ENCODE assay signal across 22 cellular contexts in genomic region chr10:124579003-124579384, GRCh38.
DNase-seq lines count a peak whose midpoint lies in the region; ATAC-seq, FAIRE-seq and TF ChIP-seq lines count a peak whose summit lies in the region.
"Had no signal": no experiment of that assay in that cellular context is flagged by ENCODE, and none has a peak within 500 bp of the region (broad histone marks: within the 10 kb centered on the region; RNA-seq: fewer than 3 reads in every experiment).

No MANE protein-coding gene starts in this region.

- intact Hi-C loops in pancreas (cut with DNase I): no loop called here

- H2AFZ ChIP-seq in GM23338: no peak overlapping the region
- H2AFZ ChIP-seq in osteoblast (ENCODE audit: low read length): no peak overlapping the region
- H2AFZ ChIP-seq: PC-9 had no signal

- H3K4me1 Mint-ChIP-seq in GM23338: peaks cover 3% of the 10 kb centered on the region; the same call in 1 of the 3 replicates
- H3K4me1 Mint-ChIP-seq: activated naive CD8-positive, alpha-beta T cell treated with anti-CD3 and anti-CD28 coated beads, Interleukin-2, amount 10 ng/mL, durations not matched to agents 7 days and 5 days; nephron progenitor cell had no signal

- no peaks in the 10 kb centered on the region for H3K27me3 ChIP-seq in GM23338 (ENCODE audit: insufficient read depth)
- H3K27me3 ChIP-seq in osteoblast (ENCODE audit: insufficient read depth, low read length): no peaks in the 10 kb centered on the region
- H3K27me3 ChIP-seq in pancreas: no peaks in the 10 kb centered on the region
- H3K27me3 ChIP-seq: esophagus squamous epithelium had no signal

- H3K27ac Mint-ChIP-seq in GM23338: no peak overlapping the region
- H3K27ac Mint-ChIP-seq: activated naive CD8-positive, alpha-beta T cell treated with anti-CD3 and anti-CD28 coated beads, Interleukin-2, amount 10 ng/mL, durations not matched to agents 7 days and 5 days; nephron progenitor cell; type B pancreatic cell had no signal

- peaks cover 1% of the 10 kb centered on the region for H3K27me3 Mint-ChIP-seq in GM23338 (ENCODE audit: insufficient read depth, low read depth, poor library complexity)

- no peak for TF ChIP-seq CTCF in AG09309 (IDR thresholded peaks at IDR 0.05; ENCODE audit: control insufficient read depth, insufficient read depth, low read depth, low read length, missing control alignments)
- no peak for TF ChIP-seq CTCF in GM23338 (conservative IDR thresholded peaks at IDR 0.05; ENCODE audit: low read depth in 2 of 2)
- TF ChIP-seq CTCF in epithelial cell of esophagus (IDR thresholded peaks at IDR 0.05; ENCODE audit: insufficient read depth, low read depth, low read length, missing control alignments): no peak
- TF ChIP-seq CTCF in osteoblast (IDR thresholded peaks at IDR 0.05; ENCODE audit: extremely low read depth, low read depth, low read length): no peak
- no peak for TF ChIP-seq CTCF in pancreas (IDR thresholded peaks at IDR 0.05)

- DNase-seq in AG09309 (ENCODE audit: low read depth) (peak; percentile 10), GM23338 (ENCODE audit: low spot score) (no peak), epithelial cell of esophagus (ENCODE audit: low read depth) (peak; percentile 92), osteoblast (ENCODE audit: insufficient read length, low spot score, missing footprints) (peak; percentile 93), A172 (ENCODE audit: low spot score) (no peak), pancreas (no peak)
- no peak for DNase-seq in activated CD4-positive, CD25-positive, alpha-beta regulatory T cell (lab: John Stamatoyannopoulos, UW)
- DNase-seq: activated CD4-positive, CD25-positive, alpha-beta regulatory T cell treated with anti-CD3 and anti-CD28 coated beads, Interleukin-2, amount 50 U/mL, for 72 hours; activated naive CD8-positive, alpha-beta T cell treated with anti-CD3 and anti-CD28 coated beads, Interleukin-2, amount 10 ng/mL, durations not matched to agents 7 days and 5 days; COR-L47; esophagus squamous epithelium; hippocampal formation; Kasumi-1; NCI-H1417 treated with DMSO at 0.1 percent for 48 hours; NCI-H2171 treated with DMSO at 0.1 percent for 48 hours; nephron progenitor cell; PC-9; SK-N-SH; stimulated activated naive CD4-positive, alpha-beta T cell treated with Interleukin-2 at 50 U/mL for 16 hours had no signal

- 87 to 88% methylated on average over 16 of the region's 16 CpGs for WGBS in pancreas, 2 donors

- no peak overlapping the region for H3K4me3 Mint-ChIP-seq in GM23338
- H3K4me3 Mint-ChIP-seq: activated naive CD8-positive, alpha-beta T cell treated with anti-CD3 and anti-CD28 coated beads, Interleukin-2, amount 10 ng/mL, durations not matched to agents 7 days and 5 days; nephron progenitor cell; type B pancreatic cell had no signal

- H3K9me3 Mint-ChIP-seq in GM23338: peaks cover 13% of the 10 kb centered on the region

- H3K4me3 ChIP-seq in AG09309 (ENCODE audit: control insufficient read depth, low read depth, low read length) (no peak overlapping the region), GM23338 (no peak overlapping the region), epithelial cell of esophagus (ENCODE audit: low read length) (no peak overlapping the region), osteoblast (ENCODE audit: insufficient read depth, low read length) (no peak overlapping the region), pancreas (no peak overlapping the region)
- H3K4me3 ChIP-seq: esophagus squamous epithelium, PC-9 had no signal

- no peaks in the 10 kb centered on the region for H3K36me3 ChIP-seq in GM23338 (ENCODE audit: insufficient read depth)
- no peaks in the 10 kb centered on the region for H3K36me3 ChIP-seq in osteoblast (ENCODE audit: insufficient read depth, low read length)
- no peaks in the 10 kb centered on the region for H3K36me3 ChIP-seq in pancreas
- H3K36me3 ChIP-seq: esophagus squamous epithelium had no signal

- no peaks in the 10 kb centered on the region for H3K4me1 ChIP-seq in GM23338 (ENCODE audit: insufficient read depth)
- H3K4me1 ChIP-seq in osteoblast (ENCODE audit: insufficient read depth, low read length): peaks cover 4% of the 10 kb centered on the region
- no peaks in the 10 kb centered on the region for H3K4me1 ChIP-seq in pancreas

- FAIRE-seq in pancreas (lab: Jason Lieb, UNC): no peak
- FAIRE-seq: G401.6 had no signal

- peak; percentile 39; the same call in 2 of the 3 replicates for ATAC-seq in GM23338
- ATAC-seq in GM21825 (IDR thresholded peaks at IDR 0.05; ENCODE audit: unreplicated experiment): no peak
- no peak for ATAC-seq in pancreas

- H4K20me1 ChIP-seq in GM23338 (replicated peaks; ENCODE audit: insufficient read depth) (no peaks in the 10 kb centered on the region), osteoblast (ENCODE audit: insufficient read depth, low read length) (peaks cover 4% of the 10 kb centered on the region)

- H3K9me3 ChIP-seq in osteoblast (ENCODE audit: low read depth, low read length) (no peaks in the 10 kb centered on the region), pancreas (no peaks in the 10 kb centered on the region)
- H3K9me3 ChIP-seq: esophagus squamous epithelium had no signal

- H3F3A ChIP-seq in GM23338 (replicated peaks; ENCODE audit: low read depth): no peaks in the 10 kb centered on the region

- no peaks in the 10 kb centered on the region; the same call in 2 of the 3 replicates for H3K36me3 Mint-ChIP-seq in GM23338 (ENCODE audit: low read depth)
- H3K36me3 Mint-ChIP-seq: activated naive CD8-positive, alpha-beta T cell treated with anti-CD3 and anti-CD28 coated beads, Interleukin-2, amount 10 ng/mL, durations not matched to agents 7 days and 5 days; type B pancreatic cell had no signal

- H3K27ac ChIP-seq in GM23338 (ENCODE audit: low read depth): no peak overlapping the region
- H3K27ac ChIP-seq in osteoblast (ENCODE audit: low read depth, low read length): no peak overlapping the region
- H3K27ac ChIP-seq in pancreas: no peak overlapping the region
- H3K27ac ChIP-seq: esophagus squamous epithelium, PC-9 had no signal

- H3K4me2 ChIP-seq in GM23338: no peak overlapping the region
- no peak overlapping the region for H3K4me2 ChIP-seq in osteoblast (ENCODE audit: insufficient read depth, low read length)
- H3K4me2 ChIP-seq: PC-9, SK-N-SH had no signal

- H3K79me2 ChIP-seq in GM23338 (replicated peaks; ENCODE audit: insufficient read depth) (no peaks in the 10 kb centered on the region), osteoblast (ENCODE audit: insufficient read depth, low read length) (no peaks in the 10 kb centered on the region)

- H3K9me2 ChIP-seq in GM23338 (ENCODE audit: insufficient read depth): no peaks in the 10 kb centered on the region
- H3K9me2 ChIP-seq: SK-N-SH had no signal

TF ChIP-seq in GM23338, 12 proteins besides CTCF, POLR2A, EP300 and RAD21 (continues in another document):
- TF ChIP-seq, protein P1, sequence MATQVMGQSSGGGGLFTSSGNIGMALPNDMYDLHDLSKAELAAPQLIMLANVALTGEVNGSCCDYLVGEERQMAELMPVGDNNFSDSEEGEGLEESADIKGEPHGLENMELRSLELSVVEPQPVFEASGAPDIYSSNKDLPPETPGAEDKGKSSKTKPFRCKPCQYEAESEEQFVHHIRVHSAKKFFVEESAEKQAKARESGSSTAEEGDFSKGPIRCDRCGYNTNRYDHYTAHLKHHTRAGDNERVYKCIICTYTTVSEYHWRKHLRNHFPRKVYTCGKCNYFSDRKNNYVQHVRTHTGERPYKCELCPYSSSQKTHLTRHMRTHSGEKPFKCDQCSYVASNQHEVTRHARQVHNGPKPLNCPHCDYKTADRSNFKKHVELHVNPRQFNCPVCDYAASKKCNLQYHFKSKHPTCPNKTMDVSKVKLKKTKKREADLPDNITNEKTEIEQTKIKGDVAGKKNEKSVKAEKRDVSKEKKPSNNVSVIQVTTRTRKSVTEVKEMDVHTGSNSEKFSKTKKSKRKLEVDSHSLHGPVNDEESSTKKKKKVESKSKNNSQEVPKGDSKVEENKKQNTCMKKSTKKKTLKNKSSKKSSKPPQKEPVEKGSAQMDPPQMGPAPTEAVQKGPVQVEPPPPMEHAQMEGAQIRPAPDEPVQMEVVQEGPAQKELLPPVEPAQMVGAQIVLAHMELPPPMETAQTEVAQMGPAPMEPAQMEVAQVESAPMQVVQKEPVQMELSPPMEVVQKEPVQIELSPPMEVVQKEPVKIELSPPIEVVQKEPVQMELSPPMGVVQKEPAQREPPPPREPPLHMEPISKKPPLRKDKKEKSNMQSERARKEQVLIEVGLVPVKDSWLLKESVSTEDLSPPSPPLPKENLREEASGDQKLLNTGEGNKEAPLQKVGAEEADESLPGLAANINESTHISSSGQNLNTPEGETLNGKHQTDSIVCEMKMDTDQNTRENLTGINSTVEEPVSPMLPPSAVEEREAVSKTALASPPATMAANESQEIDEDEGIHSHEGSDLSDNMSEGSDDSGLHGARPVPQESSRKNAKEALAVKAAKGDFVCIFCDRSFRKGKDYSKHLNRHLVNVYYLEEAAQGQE (IDR thresholded peaks at IDR 0.05; ENCODE audit: unreplicated experiment): no peak
- no peak for TF ChIP-seq EZH2 (IDR thresholded peaks at IDR 0.05; ENCODE audit: low read depth, unreplicated experiment)
- TF ChIP-seq, protein P2, sequence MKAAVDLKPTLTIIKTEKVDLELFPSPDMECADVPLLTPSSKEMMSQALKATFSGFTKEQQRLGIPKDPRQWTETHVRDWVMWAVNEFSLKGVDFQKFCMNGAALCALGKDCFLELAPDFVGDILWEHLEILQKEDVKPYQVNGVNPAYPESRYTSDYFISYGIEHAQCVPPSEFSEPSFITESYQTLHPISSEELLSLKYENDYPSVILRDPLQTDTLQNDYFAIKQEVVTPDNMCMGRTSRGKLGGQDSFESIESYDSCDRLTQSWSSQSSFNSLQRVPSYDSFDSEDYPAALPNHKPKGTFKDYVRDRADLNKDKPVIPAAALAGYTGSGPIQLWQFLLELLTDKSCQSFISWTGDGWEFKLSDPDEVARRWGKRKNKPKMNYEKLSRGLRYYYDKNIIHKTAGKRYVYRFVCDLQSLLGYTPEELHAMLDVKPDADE (IDR thresholded peaks at IDR 0.05): no peak
- no peak for TF ChIP-seq ZNF331 (CRISPR knock-in tag; IDR thresholded peaks at IDR 0.05; ENCODE audit: low read depth)
- no peak for TF ChIP-seq ZNF114 (CRISPR knock-in tag; IDR thresholded peaks at IDR 0.05)

Comparison
In these comparisons a context has a peak if more than half of its experiments do, and no peak if none do; other contexts are left out.
1. DNase-seq: peak in AG09309 (single experiment), epithelial cell of esophagus (single experiment) and osteoblast (single experiment); none in GM23338 (single experiment), A172 (single experiment), activated CD4-positive, CD25-positive, alpha-beta regulatory T cell (0 of 4) and pancreas (0 of 6).